ENCODE assay signal across 11 cellular contexts in genomic region chr1:1420654-1421134, GRCh38. TPM values are rescaled to one million over a fixed set of nuclear protein-coding genes. Genes with fewer than 3 reads are reported as not detected.
A peak's percentile ranks its signal among the peaks of the same experiment; 100 is the strongest.
DNase-seq lines count a peak whose midpoint lies in the region; ATAC-seq and TF ChIP-seq lines count a peak whose summit lies in the region.
"Had no signal": no experiment of that assay in that cellular context is flagged by ENCODE, and none has a peak within 500 bp of the region (broad histone marks: within the 10 kb centered on the region; RNA-seq: fewer than 3 reads in every experiment).

No MANE protein-coding gene starts in this region.

- no peak overlapping the region for H3K4me2 ChIP-seq in IMR-90 (ENCODE audit: low read depth, low read length)
- H3K4me2 ChIP-seq in osteoblast (ENCODE audit: insufficient read depth, low read length): no peak overlapping the region

- no peak overlapping the region for H3K23ac ChIP-seq in IMR-90 (ENCODE audit: low read depth, low read length)

- dilution Hi-C loops in IMR-90 (cut with HindIII; ENCODE audit: low sequenced_read_pairs, unreplicated experiment): no loop called here

- TF ChIP-seq CTCF in IMR-90 (conservative IDR thresholded peaks at IDR 0.05; ENCODE audit: low read depth, low read length) (no peak), osteoblast (IDR thresholded peaks at IDR 0.05; ENCODE audit: extremely low read depth, low read depth, low read length) (no peak)

- POLR2A ChIA-PET in IMR-90 (lab: Charles Lee; ENCODE audit: unreplicated experiment): no interaction called here
- POLR2A ChIA-PET in activated CD4-positive, alpha-beta T cell treated with anti-CD3 and anti-CD28 coated beads for 36 hours (lab: Charles Lee): no interaction called here

- no peak for TF ChIP-seq RAD21 in IMR-90 (IDR thresholded peaks at IDR 0.05; ENCODE audit: low read length)

- no peak overlapping the region for H3K14ac ChIP-seq in IMR-90 (replicated peaks; ENCODE audit: low read depth, low read length)

- H2AFZ ChIP-seq in IMR-90 (replicated peaks; ENCODE audit: low read length, poor library complexity) (peak overlapping the region; percentile 21), osteoblast (ENCODE audit: low read length) (no peak overlapping the region)

- H3K18ac ChIP-seq in IMR-90 (ENCODE audit: low read depth, low read length): no peak overlapping the region

- peaks cover 3% of the 10 kb centered on the region; the same call in 1 of the 2 replicates for H3K4me1 ChIP-seq in IMR-90 (ENCODE audit: control insufficient read depth, insufficient read depth, low read length)
- H3K4me1 ChIP-seq in osteoblast (ENCODE audit: insufficient read depth, low read length): peaks cover 7% of the 10 kb centered on the region

- H3K27ac ChIP-seq in IMR-90 (ENCODE audit: insufficient read depth, low read length): no peak overlapping the region
- peak overlapping the region; percentile 82 for H3K27ac ChIP-seq in epithelial cell of prostate
- no peak overlapping the region for H3K27ac ChIP-seq in osteoblast (ENCODE audit: low read depth, low read length)

- WGBS in IMR-90 (ENCODE audit: extremely low coverage in 2 of 2, insufficient read length in 1 of 2), 2 experiments: 80% methylated on average over 1 of the region's 12 CpGs; no CpG with 5 or more reads in 1 of the 2 experiments

- H3K27me3 Mint-ChIP-seq in activated CD4-positive, alpha-beta T cell treated with anti-CD3 and anti-CD28 coated beads for 36 hours: peaks cover 10% of the 10 kb centered on the region

- H2AK5ac ChIP-seq in IMR-90 (ENCODE audit: low read depth, low read length): no peak overlapping the region

- H4K8ac ChIP-seq in IMR-90 (ENCODE audit: low read depth in 2 of 2, low read length in 2 of 2): no peak overlapping the region

- H3K9ac ChIP-seq in IMR-90 (ENCODE audit: low read depth, low read length): no peak overlapping the region

- no peaks in the 10 kb centered on the region for H3K9me3 Mint-ChIP-seq in activated CD4-positive, alpha-beta T cell treated with anti-CD3 and anti-CD28 coated beads for 36 hours (ENCODE audit: low read depth)

- no peaks in the 10 kb centered on the region for H3K79me1 ChIP-seq in IMR-90 (ENCODE audit: low read depth in 1 of 2, low read length in 2 of 2)

- no peak overlapping the region for H2BK120ac ChIP-seq in IMR-90 (ENCODE audit: low read depth, low read length)

- H2BK5ac ChIP-seq in IMR-90 (ENCODE audit: low read depth, low read length, poor library complexity, severe bottlenecking): no peak overlapping the region

- no peaks in the 10 kb centered on the region for H3K27me3 ChIP-seq in IMR-90 (ENCODE audit: control insufficient read depth, insufficient read depth, low read length)
- no peaks in the 10 kb centered on the region for H3K27me3 ChIP-seq in osteoblast (ENCODE audit: insufficient read depth, low read length)

- H3K36me3 Mint-ChIP-seq in activated CD4-positive, alpha-beta T cell treated with anti-CD3 and anti-CD28 coated beads for 36 hours (ENCODE audit: low read depth): no peaks in the 10 kb centered on the region

- no peaks in the 10 kb centered on the region for H3K9me3 ChIP-seq in IMR-90 (ENCODE audit: control insufficient read depth, insufficient read depth, low read length)
- no peaks in the 10 kb centered on the region for H3K9me3 ChIP-seq in osteoblast (ENCODE audit: low read depth, low read length)

- H3K4me1 Mint-ChIP-seq in activated CD4-positive, alpha-beta T cell treated with anti-CD3 and anti-CD28 coated beads for 36 hours: peaks cover 5% of the 10 kb centered on the region

- TF ChIP-seq POLR2A in IMR-90 (IDR thresholded peaks at IDR 0.05; ENCODE audit: low read depth, low read length): no peak

- no peak overlapping the region for H3K4ac ChIP-seq in IMR-90 (ENCODE audit: low read depth, low read length)

- H3K79me2 ChIP-seq in osteoblast (ENCODE audit: insufficient read depth, low read length): no peaks in the 10 kb centered on the region

- H3K4me3 ChIP-seq in IMR-90 (ENCODE audit: insufficient read depth, low read depth, low read length) (no peak overlapping the region), osteoblast (ENCODE audit: insufficient read depth, low read length) (no peak overlapping the region)

- H3K9me1 ChIP-seq in IMR-90 (ENCODE audit: insufficient read depth, low read length): no peaks in the 10 kb centered on the region

- no peak overlapping the region for H3K4me3 Mint-ChIP-seq in activated CD4-positive, alpha-beta T cell treated with anti-CD3 and anti-CD28 coated beads for 36 hours

- H2BK20ac ChIP-seq in IMR-90 (ENCODE audit: low read depth, low read length): no peak overlapping the region

- no peak overlapping the region for H3K56ac ChIP-seq in IMR-90 (ENCODE audit: extremely low read depth, insufficient read depth, low read length)

- H4K5ac ChIP-seq in IMR-90 (ENCODE audit: low read depth, low read length): no peak overlapping the region

- no peak overlapping the region for H2BK15ac ChIP-seq in IMR-90 (ENCODE audit: low read depth, low read length)

- CTCF ChIA-PET in IMR-90 (lab: Yijun Ruan, JAX): no interaction called here
- CTCF ChIA-PET in activated CD4-positive, alpha-beta T cell treated with anti-CD3 and anti-CD28 coated beads for 36 hours (lab: Charles Lee): no interaction called here

- no peak for ATAC-seq in IMR-90 (ENCODE audit: low read depth)
- ATAC-seq in activated CD4-positive, alpha-beta T cell treated with anti-CD3 and anti-CD28 coated beads for 36 hours: no peak
- no peak for ATAC-seq in HG02623 (IDR thresholded peaks at IDR 0.05; ENCODE audit: unreplicated experiment)

- H3K36me3 ChIP-seq in IMR-90 (ENCODE audit: control insufficient read depth, insufficient read depth, low read length) (no peaks in the 10 kb centered on the region), osteoblast (ENCODE audit: insufficient read depth, low read length) (no peaks in the 10 kb centered on the region)

- H4K20me1 ChIP-seq in IMR-90 (ENCODE audit: insufficient read depth, low read length) (no peaks in the 10 kb centered on the region), osteoblast (ENCODE audit: insufficient read depth, low read length) (no peaks in the 10 kb centered on the region)

- DNase-seq in COLO668 (lab: John Stamatoyannopoulos, UW; ENCODE audit: unreplicated experiment): peak; percentile 79
- no peak for DNase-seq in IMR-90
- no peak for DNase-seq in epithelial cell of prostate (ENCODE audit: low read depth, low spot score)
- peak; percentile 89 for DNase-seq in osteoblast (ENCODE audit: insufficient read length, low spot score, missing footprints)
- DNase-seq in activated CD4-positive, alpha-beta T cell treated with anti-CD3 and anti-CD28 coated beads for 48 hours: no peak
- DNase-seq in activated CD4-positive, alpha-beta T cell treated with anti-CD3 and anti-CD28 coated beads for 36 hours: no peak
- DNase-seq in AG08396 (ENCODE audit: low spot score): no peak
- DNase-seq: activated T-cell treated with anti-CD3 and anti-CD28 coated beads for 4 hours; NK-92 treated with Interleukin-12 subunit alpha and Interleukin-12 subunit beta, amount 100 ng/mL, for 24 hours; T1000 had no signal

- H4K91ac ChIP-seq in IMR-90 (ENCODE audit: insufficient read depth, low read depth, low read length): no peak overlapping the region

- H2AK9ac ChIP-seq in IMR-90 (replicated peaks; ENCODE audit: low read depth, low read length, poor library complexity): no peak overlapping the region

- in situ Hi-C loops in IMR-90 (cut with MboI; ENCODE audit: low sequenced_read_pairs): no loop called here

- BruUV-seq in IMR-90 (replicated peaks; lab: Mats Ljungman, UMichigan): no TSS peak

- H3K27ac Mint-ChIP-seq in activated CD4-positive, alpha-beta T cell treated with anti-CD3 and anti-CD28 coated beads for 36 hours: no peak overlapping the region

- intact Hi-C loops in IMR-90 (cut with micrococcal nuclease): no loop called here
- intact Hi-C loops in activated CD4-positive, alpha-beta T cell treated with anti-CD3 and anti-CD28 coated beads for 36 hours (cut with DNase I, micrococcal nuclease): no loop called here

TF ChIP-seq in IMR-90, 13 proteins besides CTCF, POLR2A, EP300 and RAD21 (continues in another document):
- TF ChIP-seq RCOR1 (IDR thresholded peaks at IDR 0.05; ENCODE audit: insufficient replicate concordance, low read length): no peak
- no peak for TF ChIP-seq CHD1 (IDR thresholded peaks at IDR 0.05; ENCODE audit: low read depth, low read length)
- no peak for TF ChIP-seq BHLHE40 (IDR thresholded peaks at IDR 0.05; ENCODE audit: low read depth, low read length)

RNA-seq across cellular contexts. Expression of gene ANKRD65, which starts 0.4 kb away (rescaled TPM):
- total RNA-seq in IMR-90 (2012; rRNA removed) (under 0.01 TPM in 1 of 2 replicates, not detected in the other), osteoblast (1.2 and 1.8 TPM in 2 replicates)
- polyA plus RNA-seq in IMR-90 (2012; rRNA removed): 0.09 and 0.11 TPM in 2 replicates
- polyA plus RNA-seq in IMR-90 (2012; cell fraction: cytosol; rRNA removed): 0.03 and 0.10 TPM in 2 replicates
- polyA plus RNA-seq in IMR-90 (2012; cell fraction: nucleus; rRNA removed; ENCODE audit: low replicate concordance): 0.17 and 0.24 TPM in 2 replicates
- total RNA-seq in activated CD4-positive, alpha-beta T cell treated with anti-CD3 and anti-CD28 coated beads for 36 hours: not detected

RNA-seq across cellular contexts. Expression of gene MRPL20, which starts 13.6 kb away (rescaled TPM):
- total RNA-seq in IMR-90 (2012; rRNA removed) (141 and 149 TPM in 2 replicates), osteoblast (53.9 and 58.9 TPM in 2 replicates)
- polyA plus RNA-seq in IMR-90 (2012; rRNA removed): 157 and 172 TPM in 2 replicates
- polyA plus RNA-seq in IMR-90 (2012; cell fraction: cytosol; rRNA removed): 121 and 215 TPM in 2 replicates
- 86.1 and 87.0 TPM in 2 replicates for polyA plus RNA-seq in IMR-90 (2012; cell fraction: nucleus; rRNA removed; ENCODE audit: low replicate concordance)
- total RNA-seq in activated CD4-positive, alpha-beta T cell treated with anti-CD3 and anti-CD28 coated beads for 36 hours: 100 to 1,000 TPM; 126 to 143 TPM

RNA-seq across cellular contexts. Expression of gene VWA1, which starts 14.8 kb away (rescaled TPM):
- total RNA-seq in IMR-90 (2012; rRNA removed) (0.83 and 1.1 TPM in 2 replicates), osteoblast (2.4 and 4.3 TPM in 2 replicates)
- polyA plus RNA-seq in IMR-90 (2012; rRNA removed): 6.1 and 9.2 TPM in 2 replicates
- 6.9 and 16.6 TPM in 2 replicates for polyA plus RNA-seq in IMR-90 (2012; cell fraction: cytosol; rRNA removed)
- 5.7 and 10.7 TPM in 2 replicates for polyA plus RNA-seq in IMR-90 (2012; cell fraction: nucleus; rRNA removed; ENCODE audit: low replicate concordance)
- under 1 TPM; 0.56 to 0.78 TPM for total RNA-seq in activated CD4-positive, alpha-beta T cell treated with anti-CD3 and anti-CD28 coated beads for 36 hours

RNA-seq across cellular contexts. Expression of gene CCNL2, which starts 21.6 kb away (rescaled TPM):
- total RNA-seq in IMR-90 (2012; rRNA removed) (53.9 and 61.1 TPM in 2 replicates), osteoblast (138 and 139 TPM in 2 replicates)
- 209 and 239 TPM in 2 replicates for polyA plus RNA-seq in IMR-90 (2012; rRNA removed)
- 37.1 and 43.3 TPM in 2 replicates for polyA plus RNA-seq in IMR-90 (2012; cell fraction: cytosol; rRNA removed)
- polyA plus RNA-seq in IMR-90 (2012; cell fraction: nucleus; rRNA removed; ENCODE audit: low replicate concordance): 2,162 and 3,411 TPM in 2 replicates
- 10 to 100 TPM; 73.6 to 89.7 TPM for total RNA-seq in activated CD4-positive, alpha-beta T cell treated with anti-CD3 and anti-CD28 coated beads for 36 hours

RNA-seq across cellular contexts. Expression of gene ATAD3C, which starts 28.8 kb away (rescaled TPM):
- total RNA-seq in IMR-90 (2012; rRNA removed) (not detected in 2 replicates), osteoblast (under 0.01 and 0.59 TPM in 2 replicates)
- not detected in 2 replicates for polyA plus RNA-seq in IMR-90 (2012; rRNA removed)
- polyA plus RNA-seq in IMR-90 (2012; cell fraction: cytosol; rRNA removed): not detected in 2 replicates
- 0.16 and 0.21 TPM in 2 replicates for polyA plus RNA-seq in IMR-90 (2012; cell fraction: nucleus; rRNA removed; ENCODE audit: low replicate concordance)
- total RNA-seq in activated CD4-positive, alpha-beta T cell treated with anti-CD3 and anti-CD28 coated beads for 36 hours: under 1 TPM; 0.30 to 0.39 TPM

Comparison
In these comparisons a context has a peak if more than half of its experiments do, and no peak if none do; other contexts are left out.
1. DNase-seq: peak in COLO668 (single experiment) and osteoblast (single experiment); none in IMR-90 (single experiment), epithelial cell of prostate (single experiment), activated CD4-positive, alpha-beta T cell treated with anti-CD3 and anti-CD28 coated beads for 48 hours (single experiment), activated CD4-positive, alpha-beta T cell treated with anti-CD3 and anti-CD28 coated beads for 36 hours (single experiment) and AG08396 (single experiment).